Comparison of ENCODE assay signal across 36 cellular contexts in the genomic region with DNA sequence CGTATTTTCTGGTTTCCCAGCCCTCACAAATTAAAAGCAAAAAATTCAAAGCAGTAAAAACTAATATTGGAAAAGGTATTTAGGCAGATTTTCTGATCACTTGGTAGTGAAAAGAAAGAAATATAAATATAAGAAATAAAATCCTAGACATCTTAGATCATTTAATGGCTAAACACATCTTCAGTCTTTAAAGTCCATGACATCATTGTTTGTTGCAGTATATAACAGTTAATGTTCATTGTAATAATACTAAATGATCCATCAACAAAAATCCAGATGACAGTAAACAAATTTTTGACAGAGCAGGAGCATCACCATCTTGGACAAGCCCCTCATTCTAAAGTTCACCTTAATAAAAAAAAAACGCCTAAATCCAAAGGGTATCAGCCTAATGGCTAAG.
"Had no signal": no experiment of that assay in that cellular context is flagged by ENCODE, and none has a peak within 500 bp of the region (broad histone marks: within the 10 kb centered on the region; RNA-seq: fewer than 3 reads in every experiment).

No MANE protein-coding gene starts in this region.

- H3K4me3 Mint-ChIP-seq: activated B cell treated with CpG ODN at 0.5 μM for 24 hours; activated CD4-positive, alpha-beta memory T cell treated with anti-CD3 and anti-CD28 coated beads, Interleukin-2, amount 10 ng/mL, durations not matched to agents 7 days and 5 days; activated CD4-positive, alpha-beta T cell treated with anti-CD3 and anti-CD28 coated beads, Interleukin-2, amount 10 ng/mL, durations not matched to agents 7 days and 5 days; activated CD8-positive, alpha-beta memory T cell treated with anti-CD3 and anti-CD28 coated beads, Interleukin-2, amount 10 ng/mL, durations not matched to agents 7 days and 5 days; activated CD8-positive, alpha-beta T cell treated with anti-CD3 and anti-CD28 coated beads, Interleukin-2, amount 10 ng/mL, durations not matched to agents 7 days and 5 days; activated naive CD4-positive, alpha-beta T cell treated with anti-CD3 and anti-CD28 coated beads, Interleukin-2, amount 10 ng/mL, durations not matched to agents 7 days and 5 days; activated naive CD4-positive, alpha-beta T cell treated with anti-CD3 and anti-CD28 coated beads, Interleukin-2, amount 50 U/mL, for 24 hours; activated naive CD8-positive, alpha-beta T cell; activated naive CD8-positive, alpha-beta T cell treated with anti-CD3 and anti-CD28 coated beads, Interleukin-2, amount 10 ng/mL, durations not matched to agents 7 days and 5 days; activated naive CD8-positive, alpha-beta T cell treated with anti-CD3 and anti-CD28 coated beads, Interleukin-2, amount 50 U/mL, for 24 hours; activated T-cell treated with anti-CD3 and anti-CD28 coated beads, Interleukin-2, amount 50 U/mL, for 24 hours; brain; central memory CD8-positive, alpha-beta T cell; T-helper 1 cell treated with Interleukin-12 subunit alpha and Interleukin-12 subunit beta and Interleukin-4 antibody, amounts not matched to agents 30 μg/mL and 1 μg/mL, for 36 hours; T-helper 2 cell treated with Interferon-gamma antibody and Interleukin-4, amounts not matched to agents 5 μg/mL and 100 μg/mL, for 36 hours had no signal

- H3K36me3 Mint-ChIP-seq: activated CD8-positive, alpha-beta memory T cell treated with anti-CD3 and anti-CD28 coated beads, Interleukin-2, amount 10 ng/mL, durations not matched to agents 7 days and 5 days; activated naive CD4-positive, alpha-beta T cell treated with anti-CD3 and anti-CD28 coated beads, Interleukin-2, amount 10 ng/mL, durations not matched to agents 7 days and 5 days; activated naive CD4-positive, alpha-beta T cell treated with anti-CD3 and anti-CD28 coated beads, Interleukin-2, amount 50 U/mL, for 24 hours; activated naive CD8-positive, alpha-beta T cell; activated naive CD8-positive, alpha-beta T cell treated with anti-CD3 and anti-CD28 coated beads, Interleukin-2, amount 10 ng/mL, durations not matched to agents 7 days and 5 days; brain had no signal

- H3K9me3 Mint-ChIP-seq: activated B cell treated with CpG ODN at 0.5 μM for 24 hours; activated CD4-positive, alpha-beta memory T cell treated with anti-CD3 and anti-CD28 coated beads, Interleukin-2, amount 10 ng/mL, durations not matched to agents 7 days and 5 days; activated CD4-positive, alpha-beta T cell treated with anti-CD3 and anti-CD28 coated beads, Interleukin-2, amount 10 ng/mL, durations not matched to agents 7 days and 5 days; activated naive CD4-positive, alpha-beta T cell treated with anti-CD3 and anti-CD28 coated beads, Interleukin-2, amount 10 ng/mL, durations not matched to agents 7 days and 5 days; activated naive CD4-positive, alpha-beta T cell treated with anti-CD3 and anti-CD28 coated beads, Interleukin-2, amount 50 U/mL, for 24 hours; activated naive CD8-positive, alpha-beta T cell treated with anti-CD3 and anti-CD28 coated beads, Interleukin-2, amount 50 U/mL, for 24 hours; activated T-cell treated with anti-CD3 and anti-CD28 coated beads, Interleukin-2, amount 50 U/mL, for 24 hours; activated T-helper 2 cell treated with anti-CD3 and anti-CD28 coated beads, Interferon-gamma antibody, Interleukin-2, Interleukin-4, amounts not matched to agents 10 μg/mL and 5 μg/mL and 100 μg/mL, durations not matched to agents 14 hours and 24 hours and 36 hours; central memory CD8-positive, alpha-beta T cell; T-helper 1 cell treated with Interleukin-12 subunit alpha and Interleukin-12 subunit beta and Interleukin-4 antibody, amounts not matched to agents 30 μg/mL and 1 μg/mL, for 36 hours; T-helper 2 cell treated with Interferon-gamma antibody and Interleukin-4, amounts not matched to agents 5 μg/mL and 100 μg/mL, for 36 hours had no signal

- FAIRE-seq: bronchial epithelial cell had no signal

- H3K4me1 Mint-ChIP-seq: activated B cell treated with CpG ODN at 0.5 μM for 24 hours; activated CD4-positive, alpha-beta memory T cell treated with anti-CD3 and anti-CD28 coated beads, Interleukin-2, amount 10 ng/mL, durations not matched to agents 7 days and 5 days; activated CD4-positive, alpha-beta T cell treated with anti-CD3 and anti-CD28 coated beads, Interleukin-2, amount 10 ng/mL, durations not matched to agents 7 days and 5 days; activated CD8-positive, alpha-beta memory T cell treated with anti-CD3 and anti-CD28 coated beads, Interleukin-2, amount 10 ng/mL, durations not matched to agents 7 days and 5 days; activated naive CD4-positive, alpha-beta T cell treated with anti-CD3 and anti-CD28 coated beads, Interleukin-2, amount 10 ng/mL, durations not matched to agents 7 days and 5 days; activated naive CD4-positive, alpha-beta T cell treated with anti-CD3 and anti-CD28 coated beads, Interleukin-2, amount 50 U/mL, for 24 hours; activated naive CD8-positive, alpha-beta T cell treated with anti-CD3 and anti-CD28 coated beads, Interleukin-2, amount 10 ng/mL, durations not matched to agents 7 days and 5 days; activated naive CD8-positive, alpha-beta T cell treated with anti-CD3 and anti-CD28 coated beads, Interleukin-2, amount 50 U/mL, for 24 hours; brain; central memory CD8-positive, alpha-beta T cell had no signal

- ATAC-seq: activated CD8-positive, alpha-beta memory T cell treated with anti-CD3 and anti-CD28 coated beads, Interleukin-2, amount 10 ng/mL, durations not matched to agents 7 days and 5 days; activated CD8-positive, alpha-beta T cell treated with anti-CD3 and anti-CD28 coated beads, Interleukin-2, amount 10 ng/mL, durations not matched to agents 7 days and 5 days; activated naive CD8-positive, alpha-beta T cell treated with anti-CD3 and anti-CD28 coated beads, Interleukin-2, amount 50 U/mL, for 24 hours had no signal

- DNase-seq: activated B cell treated with CpG ODN at 0.5 μM for 24 hours; activated CD4-positive, alpha-beta memory T cell treated with anti-CD3 and anti-CD28 coated beads, Interleukin-2, amount 10 ng/mL, durations not matched to agents 7 days and 5 days; activated CD4-positive, alpha-beta T cell treated with anti-CD3 and anti-CD28 coated beads for 48 hours; activated CD4-positive, alpha-beta T cell treated with anti-CD3 and anti-CD28 coated beads, Interleukin-2, amount 10 ng/mL, durations not matched to agents 7 days and 5 days; activated CD4-positive, alpha-beta T cell treated with anti-CD3 and anti-CD28 coated beads, Interleukin-2, amount 50 U/mL, for 48 hours; activated CD4-positive, CD25-positive, alpha-beta regulatory T cell treated with anti-CD3 and anti-CD28 coated beads, Interleukin-2, amount 50 U/mL, for 72 hours; activated CD8-positive, alpha-beta memory T cell treated with anti-CD3 and anti-CD28 coated beads for 24 hours; activated CD8-positive, alpha-beta memory T cell treated with anti-CD3 and anti-CD28 coated beads, Interleukin-2, amount 10 ng/mL, durations not matched to agents 7 days and 5 days; activated CD8-positive, alpha-beta memory T cell treated with anti-CD3 and anti-CD28 coated beads, Interleukin-2, amount 50 U/mL, for 48 hours; activated CD8-positive, alpha-beta T cell treated with anti-CD3 and anti-CD28 coated beads, Interleukin-2, amount 10 ng/mL, durations not matched to agents 7 days and 5 days; activated effector memory CD4-positive, alpha-beta T cell treated with Interleukin-2 at 50 U/mL for 16 hours; activated gamma-delta T cell; activated naive CD4-positive, alpha-beta T cell treated with anti-CD3 and anti-CD28 coated beads, Interleukin-2, amount 10 ng/mL, durations not matched to agents 7 days and 5 days; activated naive CD4-positive, alpha-beta T cell treated with Interleukin-2 at 50 U/mL for 16 hours; activated naive CD8-positive, alpha-beta T cell treated with anti-CD3 and anti-CD28 coated beads, Interleukin-2, amount 10 ng/mL, durations not matched to agents 7 days and 5 days; activated naive CD8-positive, alpha-beta T cell treated with anti-CD3 and anti-CD28 coated beads, Interleukin-2, amount 50 U/mL, for 24 hours; activated T-cell treated with anti-CD3 and anti-CD28 coated beads, Interleukin-2, amount 50 U/mL, for 24 hours; activated T-cell treated with anti-CD3 and anti-CD28 coated beads, Interleukin-2, amount 50 U/mL, for 48 hours; amygdala; anterior cingulate cortex; caudate nucleus; cerebellar nuclear complex; T-helper 1 cell; T-helper 2 cell; T-helper 9 cell had no signal

- H3K36me3 ChIP-seq: ascending aorta, cardiac muscle cell had no signal

- H3K4me3 ChIP-seq: ascending aorta, cardiac muscle cell had no signal

- H3K27ac Mint-ChIP-seq: activated B cell treated with CpG ODN at 0.5 μM for 24 hours; activated CD4-positive, alpha-beta memory T cell treated with anti-CD3 and anti-CD28 coated beads, Interleukin-2, amount 10 ng/mL, durations not matched to agents 7 days and 5 days; activated CD4-positive, alpha-beta T cell treated with anti-CD3 and anti-CD28 coated beads, Interleukin-2, amount 10 ng/mL, durations not matched to agents 7 days and 5 days; activated CD8-positive, alpha-beta memory T cell treated with anti-CD3 and anti-CD28 coated beads, Interleukin-2, amount 10 ng/mL, durations not matched to agents 7 days and 5 days; activated CD8-positive, alpha-beta T cell treated with anti-CD3 and anti-CD28 coated beads, Interleukin-2, amount 10 ng/mL, durations not matched to agents 7 days and 5 days; activated naive CD4-positive, alpha-beta T cell treated with anti-CD3 and anti-CD28 coated beads, Interleukin-2, amount 10 ng/mL, durations not matched to agents 7 days and 5 days; activated naive CD8-positive, alpha-beta T cell; activated naive CD8-positive, alpha-beta T cell treated with anti-CD3 and anti-CD28 coated beads, Interleukin-2, amount 10 ng/mL, durations not matched to agents 7 days and 5 days; activated naive CD8-positive, alpha-beta T cell treated with anti-CD3 and anti-CD28 coated beads, Interleukin-2, amount 50 U/mL, for 24 hours; activated T-cell treated with anti-CD3 and anti-CD28 coated beads, Interleukin-2, amount 50 U/mL, for 24 hours; activated T-helper 2 cell treated with anti-CD3 and anti-CD28 coated beads, Interferon-gamma antibody, Interleukin-2, Interleukin-4, amounts not matched to agents 10 μg/mL and 5 μg/mL and 100 μg/mL, durations not matched to agents 14 hours and 24 hours and 36 hours; brain; T-helper 1 cell treated with Interleukin-12 subunit alpha and Interleukin-12 subunit beta and Interleukin-4 antibody, amounts not matched to agents 30 μg/mL and 1 μg/mL, for 36 hours; T-helper 2 cell treated with Interferon-gamma antibody and Interleukin-4, amounts not matched to agents 5 μg/mL and 100 μg/mL, for 36 hours had no signal

- H3K9me3 ChIP-seq: ascending aorta had no signal

- H3K4me1 ChIP-seq: ascending aorta had no signal

- H3K27me3 ChIP-seq: ascending aorta, cardiac muscle cell had no signal

- H3K27ac ChIP-seq: ascending aorta, cardiac muscle cell, VCaP had no signal
